8 cellular contexts compared by ENCODE assay signal in the genomic region with DNA sequence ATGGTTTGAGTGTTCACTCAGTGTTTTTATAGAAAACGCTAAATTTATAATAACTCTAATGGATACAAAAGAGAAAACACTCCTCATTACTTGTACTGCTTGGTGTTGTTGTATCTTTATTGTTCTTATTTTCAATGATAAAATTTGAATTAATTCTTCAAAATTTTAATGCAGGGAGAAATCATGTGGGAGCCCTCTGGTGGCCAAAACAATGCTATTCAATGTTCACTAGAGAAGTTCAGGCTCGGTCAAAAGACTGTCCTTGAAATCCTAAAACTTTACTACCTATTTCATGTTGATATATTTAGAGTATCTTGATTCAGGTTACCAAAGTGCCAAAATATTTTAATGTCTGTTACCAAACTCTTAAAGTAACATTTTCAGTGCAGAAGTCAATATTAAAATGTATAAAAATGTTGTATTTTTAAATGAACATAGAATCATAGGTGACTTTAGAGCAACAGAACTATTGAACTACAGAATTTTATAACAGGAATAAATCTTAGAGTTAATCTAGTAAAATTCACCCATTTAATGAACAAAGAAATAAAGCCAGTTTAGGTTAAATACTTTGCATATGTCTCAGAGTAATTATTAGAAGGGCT.
DNase-seq lines count a peak whose midpoint lies in the region; ATAC-seq, FAIRE-seq and TF ChIP-seq lines count a peak whose summit lies in the region.

No MANE protein-coding gene starts in this region.

- DNase-seq in activated CD8-positive, alpha-beta T cell treated with anti-CD3 and anti-CD28 coated beads for 36 hours, result peak; percentile 5
- no peak for DNase-seq in activated CD8-positive, alpha-beta T cell treated with anti-CD3 and anti-CD28 coated beads, Interleukin-2, amount 10 ng/mL, durations not matched to agents 7 days and 5 days
- DNase-seq in NCI-H446 treated with DMSO at 0.1 percent for 48 hours (lab: John Stamatoyannopoulos, UW) (peak; percentile 10), fibroblast of peridontal ligament (ENCODE audit: extremely low read depth) (peak; percentile 0), thyroid gland (peak in 1 of 2 donors; percentile 3), SHP77 (lab: John Stamatoyannopoulos, UW) (no peak), H54 (ENCODE audit: insufficient read length, low spot score) (no peak)

- H3K27me3 ChIP-seq in thyroid gland, result no peaks in the 10 kb centered on the region

- no peaks in the 10 kb centered on the region for H3K36me3 Mint-ChIP-seq in activated CD8-positive, alpha-beta T cell treated with anti-CD3 and anti-CD28 coated beads for 36 hours (ENCODE audit: low read depth)
- H3K36me3 Mint-ChIP-seq in activated CD8-positive, alpha-beta T cell treated with anti-CD3 and anti-CD28 coated beads, Interleukin-2, amount 10 ng/mL, durations not matched to agents 7 days and 5 days (ENCODE audit: low read depth), result no peaks in the 10 kb centered on the region

- intact Hi-C loops in activated CD8-positive, alpha-beta T cell treated with anti-CD3 and anti-CD28 coated beads for 36 hours (cut with micrococcal nuclease), result no loop called here
- intact Hi-C loops in thyroid gland (cut with DNase I), result no loop called here

- H3K4me1 ChIP-seq in thyroid gland, result no peaks in the 10 kb centered on the region

- ATAC-seq in activated CD8-positive, alpha-beta T cell treated with anti-CD3 and anti-CD28 coated beads for 36 hours, result no peak
- ATAC-seq in activated CD8-positive, alpha-beta T cell treated with anti-CD3 and anti-CD28 coated beads, Interleukin-2, amount 10 ng/mL, durations not matched to agents 7 days and 5 days, result no peak
- ATAC-seq in HG03442 (IDR thresholded peaks at IDR 0.05; ENCODE audit: unreplicated experiment), result no peak

- WGBS in thyroid gland, 2 donors, result 27 to 30% methylated on average over 2 of the region's 2 CpGs

- H3K4me3 Mint-ChIP-seq in activated CD8-positive, alpha-beta T cell treated with anti-CD3 and anti-CD28 coated beads for 36 hours, result no peak overlapping the region
- H3K4me3 Mint-ChIP-seq in activated CD8-positive, alpha-beta T cell treated with anti-CD3 and anti-CD28 coated beads, Interleukin-2, amount 10 ng/mL, durations not matched to agents 7 days and 5 days, result no peak overlapping the region

- TF ChIP-seq CTCF in activated CD8-positive, alpha-beta T cell treated with anti-CD3 and anti-CD28 coated beads for 36 hours (IDR thresholded peaks at IDR 0.05), result peak; percentile 35
- TF ChIP-seq CTCF in thyroid gland (IDR thresholded peaks at IDR 0.05), result peak in 4 of 6 experiments; percentile 33 to 61 (median 36)

- no peak for TF ChIP-seq POLR2A in thyroid gland (IDR thresholded peaks at IDR 0.05)
- TF ChIP-seq POLR2A in H54 (IDR thresholded peaks at IDR 0.05; ENCODE audit: low read depth, low read length), result no peak

- CTCF ChIA-PET in activated CD8-positive, alpha-beta T cell treated with anti-CD3 and anti-CD28 coated beads for 36 hours (lab: Charles Lee), result interaction anchor here (1.2 kb wide), 1 partner anchor 14 kb away, joined by 4 read pairs; no protein-coding TSS in a partner anchor
- CTCF ChIA-PET in activated CD8-positive, alpha-beta T cell treated with anti-CD3 and anti-CD28 coated beads, Interleukin-2, amount 10 ng/mL, durations not matched to agents 7 days and 5 days (lab: Charles Lee), result no interaction called here

- no peak overlapping the region for H3K27ac ChIP-seq in thyroid gland

- H3K27me3 Mint-ChIP-seq in activated CD8-positive, alpha-beta T cell treated with anti-CD3 and anti-CD28 coated beads for 36 hours, result no peaks in the 10 kb centered on the region
- H3K27me3 Mint-ChIP-seq in activated CD8-positive, alpha-beta T cell treated with anti-CD3 and anti-CD28 coated beads, Interleukin-2, amount 10 ng/mL, durations not matched to agents 7 days and 5 days (ENCODE audit: low read depth), result no peaks in the 10 kb centered on the region

- H3K27ac Mint-ChIP-seq in activated CD8-positive, alpha-beta T cell treated with anti-CD3 and anti-CD28 coated beads for 36 hours, result no peak overlapping the region
- H3K27ac Mint-ChIP-seq in activated CD8-positive, alpha-beta T cell treated with anti-CD3 and anti-CD28 coated beads, Interleukin-2, amount 10 ng/mL, durations not matched to agents 7 days and 5 days, result no peak overlapping the region

- FAIRE-seq in H54 (lab: Jason Lieb, UNC), result no peak

- H3K36me3 ChIP-seq in thyroid gland, result no peaks in the 10 kb centered on the region

- no peaks in the 10 kb centered on the region for H3K9me3 ChIP-seq in thyroid gland

- H3K4me1 Mint-ChIP-seq in activated CD8-positive, alpha-beta T cell treated with anti-CD3 and anti-CD28 coated beads for 36 hours (ENCODE audit: low read depth), result no peaks in the 10 kb centered on the region
- no peaks in the 10 kb centered on the region for H3K4me1 Mint-ChIP-seq in activated CD8-positive, alpha-beta T cell treated with anti-CD3 and anti-CD28 coated beads, Interleukin-2, amount 10 ng/mL, durations not matched to agents 7 days and 5 days (ENCODE audit: low read depth)

- H3K9me3 Mint-ChIP-seq in activated CD8-positive, alpha-beta T cell treated with anti-CD3 and anti-CD28 coated beads for 36 hours, result no peaks in the 10 kb centered on the region
- H3K9me3 Mint-ChIP-seq in activated CD8-positive, alpha-beta T cell treated with anti-CD3 and anti-CD28 coated beads, Interleukin-2, amount 10 ng/mL, durations not matched to agents 7 days and 5 days (ENCODE audit: insufficient read depth), result no peaks in the 10 kb centered on the region

- H3K4me3 ChIP-seq in thyroid gland (replicated peaks in 1 of 3), result no peak overlapping the region

- POLR2A ChIA-PET in activated CD8-positive, alpha-beta T cell treated with anti-CD3 and anti-CD28 coated beads for 36 hours (lab: Charles Lee), result no interaction called here
- POLR2A ChIA-PET in activated CD8-positive, alpha-beta T cell treated with anti-CD3 and anti-CD28 coated beads, Interleukin-2, amount 10 ng/mL, durations not matched to agents 7 days and 5 days (lab: Charles Lee), result no interaction called here

Comparison
In these comparisons a context has a peak if more than half of its experiments do, and no peak if none do; other contexts are left out.
1. DNase-seq: peak in activated CD8-positive, alpha-beta T cell treated with anti-CD3 and anti-CD28 coated beads for 36 hours (single experiment), NCI-H446 treated with DMSO at 0.1 percent for 48 hours (single experiment) and fibroblast of peridontal ligament (single experiment); none in activated CD8-positive, alpha-beta T cell treated with anti-CD3 and anti-CD28 coated beads, Interleukin-2, amount 10 ng/mL, durations not matched to agents 7 days and 5 days (single experiment), SHP77 (0 of 2) and H54 (single experiment).